ENCODE assay signal across 1 cellular context in genomic region chr3:105399611-105400010, GRCh38.
TF ChIP-seq lines count a peak whose summit lies in the region.

No MANE protein-coding gene starts in this region.

TF ChIP-seq in GM12878, 131 proteins besides CTCF, POLR2A, EP300 and RAD21:
- TF ChIP-seq MTA3 (IDR thresholded peaks at IDR 0.05; ENCODE audit: borderline replicate concordance, low read length), result no peak
- no peak for TF ChIP-seq SMC3 (IDR thresholded peaks at IDR 0.05; ENCODE audit: borderline replicate concordance, low read length)
